In genomic region chr5:42745426-42745825, GRCh38 we compare ENCODE assay signal across 9 cellular contexts. TPM values are rescaled to one million over a fixed set of nuclear protein-coding genes. Genes with fewer than 3 reads are reported as not detected.
A peak's percentile ranks its signal among the peaks of the same experiment; 100 is the strongest.
DNase-seq lines count a peak whose midpoint lies in the region; ATAC-seq and TF ChIP-seq lines count a peak whose summit lies in the region.
"Had no signal": no experiment of that assay in that cellular context is flagged by ENCODE, and none has a peak within 500 bp of the region (broad histone marks: within the 10 kb centered on the region; RNA-seq: fewer than 3 reads in every experiment).

No MANE protein-coding gene starts in this region.

- intact Hi-C loops in activated naive CD4-positive, alpha-beta T cell treated with anti-CD3 and anti-CD28 coated beads for 36 hours (cut with micrococcal nuclease) = loop anchor here (1.0 kb wide), 1 partner anchor 144 kb away; no protein-coding TSS in a partner anchor
- intact Hi-C loops in testis (cut with DNase I; ENCODE audit: low total_unique reads) = no loop called here

- H3K36me3 ChIP-seq in OCI-LY1 (ENCODE audit: insufficient read depth, low read length) = no peaks in the 10 kb centered on the region
- H3K36me3 ChIP-seq in testis (ENCODE audit: low read depth, missing control alignments) = no peaks in the 10 kb centered on the region

- H3K4me2 ChIP-seq in OCI-LY1 (ENCODE audit: low read length) = no peak overlapping the region

- WGBS in testis, 2 donors = 15 to 18% methylated on average over 4 of the region's 4 CpGs

- no peak overlapping the region for H3K9ac ChIP-seq in OCI-LY1 (ENCODE audit: low read length)

- H3K4me3 Mint-ChIP-seq in activated naive CD4-positive, alpha-beta T cell treated with anti-CD3 and anti-CD28 coated beads for 36 hours = no peak overlapping the region
- H3K4me3 Mint-ChIP-seq: CD4-positive, alpha-beta memory T cell had no signal

- DNase-seq in activated naive CD4-positive, alpha-beta T cell treated with anti-CD3 and anti-CD28 coated beads for 36 hours = peak; percentile 18
- no peak for DNase-seq in activated naive CD4-positive, alpha-beta T cell treated with anti-CD3 and anti-CD28 coated beads, Interleukin-2, amount 50 U/mL, for 16 hours
- DNase-seq in fibroblast of the aortic adventitia (ENCODE audit: low read depth) = peak; percentile 9
- peak; percentile 50 for DNase-seq in testis
- DNase-seq: CD4-positive, alpha-beta memory T cell had no signal

- CTCF ChIA-PET in activated naive CD4-positive, alpha-beta T cell treated with anti-CD3 and anti-CD28 coated beads for 36 hours (lab: Charles Lee) = interaction anchor here (0.6 to 1.5 kb wide), 5 partner anchors 9 to 1514 kb away, joined by 3 to 5 read pairs (median 3); no protein-coding TSS in a partner anchor

- H3K27ac Mint-ChIP-seq in activated naive CD4-positive, alpha-beta T cell treated with anti-CD3 and anti-CD28 coated beads for 36 hours = no peak overlapping the region
- H3K27ac Mint-ChIP-seq: CD4-positive, alpha-beta memory T cell had no signal

- H3K9me3 Mint-ChIP-seq in activated naive CD4-positive, alpha-beta T cell treated with anti-CD3 and anti-CD28 coated beads for 36 hours = peaks cover 2% of the 10 kb centered on the region

- H3K36me3 Mint-ChIP-seq in activated naive CD4-positive, alpha-beta T cell treated with anti-CD3 and anti-CD28 coated beads for 36 hours (ENCODE audit: low read depth) = no peaks in the 10 kb centered on the region
- H3K36me3 Mint-ChIP-seq: CD4-positive, alpha-beta memory T cell had no signal

- H3F3A ChIP-seq in OCI-LY1 (ENCODE audit: insufficient read depth, low read length) = no peaks in the 10 kb centered on the region

- no peaks in the 10 kb centered on the region for H3K9me2 ChIP-seq in OCI-LY1 (ENCODE audit: low read depth, low read length)

- H3K79me2 ChIP-seq in OCI-LY1 (ENCODE audit: insufficient read depth, low read length) = no peaks in the 10 kb centered on the region

- no peaks in the 10 kb centered on the region for H4K20me1 ChIP-seq in OCI-LY1 (ENCODE audit: insufficient read depth, low read length)

- TF ChIP-seq CTCF in OCI-LY1 (IDR thresholded peaks at IDR 0.05; ENCODE audit: low read length) = peak; percentile 51; the same call in 1 of the 2 replicates
- peak; percentile 51 for TF ChIP-seq CTCF in fibroblast of the aortic adventitia (IDR thresholded peaks at IDR 0.05; ENCODE audit: insufficient read depth, low read length)
- peak; percentile 10 to 42 (median 21) for TF ChIP-seq CTCF in testis (IDR thresholded peaks at IDR 0.05)

- H3K9me3 ChIP-seq in OCI-LY1 (ENCODE audit: low read length) = no peaks in the 10 kb centered on the region
- H3K9me3 ChIP-seq in testis = no peaks in the 10 kb centered on the region

- H3K4me1 Mint-ChIP-seq in activated naive CD4-positive, alpha-beta T cell treated with anti-CD3 and anti-CD28 coated beads for 36 hours (ENCODE audit: low read depth) = no peaks in the 10 kb centered on the region

- H3K4me1 ChIP-seq in OCI-LY1 (ENCODE audit: insufficient read depth, low read length, severe bottlenecking) (peaks cover 36% of the 10 kb centered on the region), testis (no peaks in the 10 kb centered on the region)

- TF ChIP-seq POLR2A in testis (IDR thresholded peaks at IDR 0.05) = no peak

- no peak overlapping the region for H3K27ac ChIP-seq in OCI-LY1 (ENCODE audit: low read depth, low read length, poor library complexity, severe bottlenecking)
- H3K27ac ChIP-seq in testis = no peak overlapping the region

- H2AFZ ChIP-seq in OCI-LY1 (ENCODE audit: low read length) = no peak overlapping the region

- H3K27me3 ChIP-seq in OCI-LY1 (ENCODE audit: insufficient read depth, low read length) (no peaks in the 10 kb centered on the region), testis (no peaks in the 10 kb centered on the region)

- ATAC-seq in HG03095 (IDR thresholded peaks at IDR 0.05; ENCODE audit: unreplicated experiment) = no peak
- ATAC-seq in HG02938 (IDR thresholded peaks at IDR 0.05; ENCODE audit: unreplicated experiment) = no peak
- no peak for ATAC-seq in HG03045 (IDR thresholded peaks at IDR 0.05; ENCODE audit: unreplicated experiment)

- no peaks in the 10 kb centered on the region for H3K27me3 Mint-ChIP-seq in activated naive CD4-positive, alpha-beta T cell treated with anti-CD3 and anti-CD28 coated beads for 36 hours (ENCODE audit: low read depth)
- H3K27me3 Mint-ChIP-seq: CD4-positive, alpha-beta memory T cell had no signal

- H3K4me3 ChIP-seq in OCI-LY1 (ENCODE audit: low read depth, low read length, poor library complexity, severe bottlenecking) = no peak overlapping the region
- no peak overlapping the region for H3K4me3 ChIP-seq in fibroblast of the aortic adventitia (ENCODE audit: low read depth, low read length)
- no peak overlapping the region for H3K4me3 ChIP-seq in testis

RNA-seq across cellular contexts. Expression of gene CCDC152, which starts 11.2 kb away (rescaled TPM):
- 1 to 10 TPM; 7.9 to 8.1 TPM for total RNA-seq in activated naive CD4-positive, alpha-beta T cell treated with anti-CD3 and anti-CD28 coated beads for 36 hours
- 3.4 and 5.8 TPM in 2 replicates for total RNA-seq in fibroblast of the aortic adventitia (ENCODE audit: low replicate concordance)
- total RNA-seq in testis = 1 to 10 TPM; 2.4 to 5.2 TPM
- polyA plus RNA-seq in testis (ENCODE audit: insufficient read depth, low read depth, low replicate concordance) = 1.4 TPM
